ENCODE assay signal across 1 cellular context in genomic region chr9:129474740-129475404, GRCh38.
TF ChIP-seq lines count a peak whose summit lies in the region.

No MANE protein-coding gene starts in this region.

TF ChIP-seq in HepG2, 621 proteins besides CTCF, POLR2A, EP300 and RAD21 (continued from another document):
- no peak for TF ChIP-seq ZNF740 (CRISPR knock-in tag; IDR thresholded peaks at IDR 0.05)
- TF ChIP-seq ZNF280D (CRISPR knock-in tag; IDR thresholded peaks at IDR 0.05): no peak
- no peak for TF ChIP-seq ZNF570 (CRISPR knock-in tag; IDR thresholded peaks at IDR 0.05; ENCODE audit: borderline replicate concordance)
- TF ChIP-seq ZSCAN25 (CRISPR knock-in tag; IDR thresholded peaks at IDR 0.05): no peak
